Comparison of ENCODE assay signal across 8 cellular contexts in the genomic region with DNA sequence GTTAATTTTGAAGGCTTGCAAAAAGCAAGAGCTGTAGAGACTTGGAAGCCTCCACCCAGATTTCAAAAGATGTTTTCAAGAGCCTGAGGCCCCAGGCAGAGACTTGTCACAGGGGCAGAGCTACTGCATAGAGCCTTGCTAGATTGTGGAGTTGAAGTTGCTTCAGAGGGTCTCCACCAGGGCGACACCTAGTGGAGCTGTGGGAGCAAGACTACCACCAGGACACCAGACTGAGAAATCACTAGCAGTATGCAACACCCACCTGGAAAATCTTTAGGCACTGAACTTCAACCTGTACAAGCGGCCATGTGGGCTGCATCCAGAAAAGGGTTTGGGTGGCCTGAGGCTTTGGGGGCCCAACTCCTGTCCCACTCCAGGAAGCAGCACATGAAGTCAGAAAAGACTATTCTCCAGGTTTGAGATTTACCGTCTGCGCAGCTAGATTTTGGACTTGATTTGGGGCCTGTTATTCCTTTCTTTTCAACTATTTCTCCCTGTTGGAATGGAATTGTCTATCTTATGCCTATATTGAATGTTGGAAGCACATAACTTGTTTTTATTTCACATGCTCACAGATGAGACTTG.
A peak's percentile ranks its signal among the peaks of the same experiment; 100 is the strongest.
DNase-seq lines count a peak whose midpoint lies in the region; ATAC-seq and TF ChIP-seq lines count a peak whose summit lies in the region.

No MANE protein-coding gene starts in this region.

- H3K27me3 ChIP-seq in brain microvascular endothelial cell (replicated peaks) (no peaks in the 10 kb centered on the region), liver (ENCODE audit: control insufficient read depth in 4 of 4, insufficient read depth in 4 of 4, low read length in 3 of 4) (no peaks in the 10 kb centered on the region)

- no peaks in the 10 kb centered on the region for H3K4me1 ChIP-seq in liver (ENCODE audit: control insufficient read depth in 4 of 4, insufficient read depth in 4 of 4, low read length in 3 of 4)

- ATAC-seq in GM21423 (IDR thresholded peaks at IDR 0.05; ENCODE audit: unreplicated experiment) = peak; percentile 91

- in situ Hi-C loops in brain microvascular endothelial cell (cut with HindIII; ENCODE audit: low pct_ligation_motif_present, low sequenced_read_pairs) = no loop called here

- H3K36me3 ChIP-seq in SK-N-MC (ENCODE audit: insufficient read depth, low read length) (no peaks in the 10 kb centered on the region), brain microvascular endothelial cell (replicated peaks) (no peaks in the 10 kb centered on the region), liver (ENCODE audit: control insufficient read depth in 4 of 4, insufficient read depth in 3 of 4, low read depth in 1 of 4, low read length in 3 of 4) (no peaks in the 10 kb centered on the region)

- peak; percentile 72 to 78 for TF ChIP-seq RAD21 in liver (IDR thresholded peaks at IDR 0.05)

- H3K27ac ChIP-seq in SK-N-MC (no peak overlapping the region), brain microvascular endothelial cell (no peak overlapping the region), liver (ENCODE audit: low read depth in 1 of 2, low read length in 2 of 2) (no peak overlapping the region), substantia nigra (ENCODE audit: low read depth, low read length, poor library complexity, severe bottlenecking) (no peak overlapping the region)

- 61% methylated on average over 4 of the region's 4 CpGs for WGBS in liver

- H3K4me3 ChIP-seq in SK-N-MC = no peak overlapping the region
- no peak overlapping the region for H3K4me3 ChIP-seq in brain microvascular endothelial cell (ENCODE audit: low read depth, low read length)
- H3K4me3 ChIP-seq in liver (ENCODE audit: low read depth in 1 of 3, low read length in 3 of 3) = no peak overlapping the region

- peak; percentile 30 for DNase-seq in Daoy (ENCODE audit: low read depth)
- DNase-seq in HT-29 (ENCODE audit: low spot score) = peak; percentile 41
- peak; percentile 39 for DNase-seq in SK-N-MC (ENCODE audit: low read depth, low spot score)
- peak; percentile 38 for DNase-seq in brain microvascular endothelial cell
- DNase-seq in substantia nigra (lab: John Stamatoyannopoulos, UW) = peak in 26 of 49 donors; percentile 1 to 41 (median 10)
- no peak for DNase-seq in RKO (ENCODE audit: low spot score)

- H3K9ac ChIP-seq in SK-N-MC (ENCODE audit: insufficient read length) = no peak overlapping the region
- H3K9ac ChIP-seq in liver (ENCODE audit: low read depth in 1 of 2, low read length in 2 of 2) = no peak overlapping the region

- TF ChIP-seq CTCF in brain microvascular endothelial cell (IDR thresholded peaks at IDR 0.05; ENCODE audit: low read depth, low read length, missing control alignments) (peak; percentile 95), liver (IDR thresholded peaks at IDR 0.05; ENCODE audit: low read depth, low read length, missing input control) (peak; percentile 62)

- H3K9me3 ChIP-seq in SK-N-MC (ENCODE audit: low read depth, low read length) = no peaks in the 10 kb centered on the region
- no peaks in the 10 kb centered on the region for H3K9me3 ChIP-seq in liver (ENCODE audit: control insufficient read depth in 4 of 4, low read length in 3 of 4)

TF ChIP-seq in liver, 16 proteins besides CTCF, POLR2A, EP300 and RAD21:
- TF ChIP-seq HNF4A (conservative IDR thresholded peaks at IDR 0.05) = no peak
- TF ChIP-seq, protein P1, sequence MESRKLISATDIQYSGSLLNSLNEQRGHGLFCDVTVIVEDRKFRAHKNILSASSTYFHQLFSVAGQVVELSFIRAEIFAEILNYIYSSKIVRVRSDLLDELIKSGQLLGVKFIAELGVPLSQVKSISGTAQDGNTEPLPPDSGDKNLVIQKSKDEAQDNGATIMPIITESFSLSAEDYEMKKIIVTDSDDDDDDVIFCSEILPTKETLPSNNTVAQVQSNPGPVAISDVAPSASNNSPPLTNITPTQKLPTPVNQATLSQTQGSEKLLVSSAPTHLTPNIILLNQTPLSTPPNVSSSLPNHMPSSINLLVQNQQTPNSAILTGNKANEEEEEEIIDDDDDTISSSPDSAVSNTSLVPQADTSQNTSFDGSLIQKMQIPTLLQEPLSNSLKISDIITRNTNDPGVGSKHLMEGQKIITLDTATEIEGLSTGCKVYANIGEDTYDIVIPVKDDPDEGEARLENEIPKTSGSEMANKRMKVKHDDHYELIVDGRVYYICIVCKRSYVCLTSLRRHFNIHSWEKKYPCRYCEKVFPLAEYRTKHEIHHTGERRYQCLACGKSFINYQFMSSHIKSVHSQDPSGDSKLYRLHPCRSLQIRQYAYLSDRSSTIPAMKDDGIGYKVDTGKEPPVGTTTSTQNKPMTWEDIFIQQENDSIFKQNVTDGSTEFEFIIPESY (IDR thresholded peaks at IDR 0.05) = no peak
- TF ChIP-seq EGR1 (IDR thresholded peaks at IDR 0.05; ENCODE audit: low read depth in 2 of 2) = no peak
